Comparison of ENCODE assay signal across 19 cellular contexts in genomic region chr13:27627377-27627776, GRCh38.
"Had no signal": no experiment of that assay in that cellular context is flagged by ENCODE, and none has a peak within 500 bp of the region (broad histone marks: within the 10 kb centered on the region; RNA-seq: fewer than 3 reads in every experiment).

No MANE protein-coding gene starts in this region.

- DNase-seq: activated CD4-positive, alpha-beta memory T cell treated with anti-CD3 and anti-CD28 coated beads, Interleukin-2, amount 10 ng/mL, durations not matched to agents 7 days and 5 days; activated CD4-positive, alpha-beta T cell treated with anti-CD3 and anti-CD28 coated beads for 48 hours; activated gamma-delta T cell treated with Interleukin-2 at 50 U/mL for 16 hours; aorta; left colon; mesendoderm; mucosa of descending colon; posterior cingulate gyrus; stimulated activated CD4-positive, alpha-beta T cell treated with anti-CD3 and anti-CD28 coated beads, Interleukin-2, amount 100 ng/mL, for 48 hours; stimulated activated naive CD8-positive, alpha-beta T cell treated with anti-CD3 and anti-CD28 coated beads, Interleukin-15, Interleukin-2, amounts not matched to agents 100 U/mL and 50 U/mL, for 24 hours; T1000; upper lobe of left lung had no signal

- H3K27ac ChIP-seq: neural progenitor cell, upper lobe of left lung had no signal

- H3K4me3 Mint-ChIP-seq: activated CD4-positive, alpha-beta memory T cell treated with anti-CD3 and anti-CD28 coated beads, Interleukin-2, amount 10 ng/mL, durations not matched to agents 7 days and 5 days; activated T-helper 1 cell treated with anti-CD3 and anti-CD28 coated beads, Interleukin-12 subunit alpha, Interleukin-12 subunit beta, Interleukin-2, Interleukin-4 antibody, amounts not matched to agents 30 ng/mL and 10 ng/mL and 1 ng/mL, durations not matched to agents 14 hours and 24 hours and 36 hours; brain; neural progenitor cell; T-helper 1 cell treated with Interleukin-12 subunit alpha and Interleukin-12 subunit beta and Interleukin-4 antibody, amounts not matched to agents 30 μg/mL and 1 μg/mL, for 36 hours; WTC11 had no signal

- H3K27me3 ChIP-seq: neural progenitor cell, upper lobe of left lung had no signal

- ATAC-seq: left colon; mucosa of descending colon; sciatic nerve; stimulated activated naive CD8-positive, alpha-beta T cell treated with anti-CD3 and anti-CD28 coated beads, Interleukin-15, Interleukin-2, amounts not matched to agents 100 U/mL and 50 U/mL, for 24 hours; WTC11 had no signal

- H3K27ac Mint-ChIP-seq: activated CD4-positive, alpha-beta memory T cell treated with anti-CD3 and anti-CD28 coated beads, Interleukin-2, amount 10 ng/mL, durations not matched to agents 7 days and 5 days; activated naive CD4-positive, alpha-beta T cell treated with anti-CD3 and anti-CD28 coated beads, Interleukin-2, amount 50 U/mL, for 72 hours; activated T-helper 1 cell treated with anti-CD3 and anti-CD28 coated beads, Interleukin-12 subunit alpha, Interleukin-12 subunit beta, Interleukin-2, Interleukin-4 antibody, amounts not matched to agents 30 ng/mL and 10 ng/mL and 1 ng/mL, durations not matched to agents 14 hours and 24 hours and 36 hours; brain; neural progenitor cell; T-helper 1 cell treated with Interleukin-12 subunit alpha and Interleukin-12 subunit beta and Interleukin-4 antibody, amounts not matched to agents 30 μg/mL and 1 μg/mL, for 36 hours had no signal

- H3K9me3 ChIP-seq: mucosa of descending colon, upper lobe of left lung had no signal

- H3K27me3 Mint-ChIP-seq: activated CD4-positive, alpha-beta memory T cell treated with anti-CD3 and anti-CD28 coated beads, Interleukin-2, amount 10 ng/mL, durations not matched to agents 7 days and 5 days; brain had no signal

- H3K9me3 Mint-ChIP-seq: activated CD4-positive, alpha-beta memory T cell treated with anti-CD3 and anti-CD28 coated beads, Interleukin-2, amount 10 ng/mL, durations not matched to agents 7 days and 5 days; activated naive CD4-positive, alpha-beta T cell treated with anti-CD3 and anti-CD28 coated beads, Interleukin-2, amount 50 U/mL, for 72 hours; activated T-helper 1 cell treated with anti-CD3 and anti-CD28 coated beads, Interleukin-12 subunit alpha, Interleukin-12 subunit beta, Interleukin-2, Interleukin-4 antibody, amounts not matched to agents 30 ng/mL and 10 ng/mL and 1 ng/mL, durations not matched to agents 14 hours and 24 hours and 36 hours; brain; neural progenitor cell; T-helper 1 cell treated with Interleukin-12 subunit alpha and Interleukin-12 subunit beta and Interleukin-4 antibody, amounts not matched to agents 30 μg/mL and 1 μg/mL, for 36 hours; WTC11 had no signal
